ENCODE assay signal across 9 cellular contexts in genomic region chr1:228212415-228212965, GRCh38. TPM values are rescaled to one million over a fixed set of nuclear protein-coding genes. Genes with fewer than 3 reads are reported as not detected.
DNase-seq lines count a peak whose midpoint lies in the region; ATAC-seq, FAIRE-seq and TF ChIP-seq lines count a peak whose summit lies in the region.
"Had no signal": no experiment of that assay in that cellular context is flagged by ENCODE, and none has a peak within 500 bp of the region (broad histone marks: within the 10 kb centered on the region; RNA-seq: fewer than 3 reads in every experiment).

No MANE protein-coding gene starts in this region.

- no peak overlapping the region for H3K27ac Mint-ChIP-seq in activated CD4-positive, alpha-beta T cell treated with anti-CD3 and anti-CD28 coated beads, Interleukin-2, amount 10 ng/mL, durations not matched to agents 24 days and 14 days
- H3K27ac Mint-ChIP-seq in activated T-helper 2 cell treated with anti-CD3 and anti-CD28 coated beads, Interferon-gamma antibody, Interleukin-2, Interleukin-4, amounts not matched to agents 10 μg/mL and 5 μg/mL and 100 μg/mL, durations not matched to agents 14 hours and 24 hours and 36 hours: no peak overlapping the region

- H3K36me3 Mint-ChIP-seq in activated CD4-positive, alpha-beta T cell treated with anti-CD3 and anti-CD28 coated beads, Interleukin-2, amount 10 ng/mL, durations not matched to agents 24 days and 14 days (ENCODE audit: low read depth): peaks cover 3% of the 10 kb centered on the region
- H3K36me3 Mint-ChIP-seq in activated T-helper 2 cell treated with anti-CD3 and anti-CD28 coated beads, Interferon-gamma antibody, Interleukin-2, Interleukin-4, amounts not matched to agents 10 μg/mL and 5 μg/mL and 100 μg/mL, durations not matched to agents 14 hours and 24 hours and 36 hours (ENCODE audit: low read depth): no peaks in the 10 kb centered on the region

- H3K4me3 Mint-ChIP-seq in activated CD4-positive, alpha-beta T cell treated with anti-CD3 and anti-CD28 coated beads, Interleukin-2, amount 10 ng/mL, durations not matched to agents 24 days and 14 days: peak overlapping the region; percentile 95
- peak overlapping the region; percentile 89 for H3K4me3 Mint-ChIP-seq in activated T-helper 2 cell treated with anti-CD3 and anti-CD28 coated beads, Interferon-gamma antibody, Interleukin-2, Interleukin-4, amounts not matched to agents 10 μg/mL and 5 μg/mL and 100 μg/mL, durations not matched to agents 14 hours and 24 hours and 36 hours (ENCODE audit: low read depth)

- peaks cover 0 to 56% (median 19%) of the 10 kb centered on the region in 3 donors for H3K27me3 ChIP-seq in stomach

- H3K4me1 ChIP-seq in kidney (ENCODE audit: control insufficient read depth in 1 of 2, insufficient read depth in 1 of 2, low read depth in 1 of 2, low read length in 2 of 2) (peaks cover 0 to 10% of the 10 kb centered on the region in 2 donors), stomach (peaks cover 10 to 23% (median 17%) of the 10 kb centered on the region in 4 donors)

- H3K27ac ChIP-seq in kidney (ENCODE audit: low read depth in 2 of 2, low read length in 2 of 2): no peak overlapping the region
- peak overlapping the region in 1 of 5 donors; percentile 78 for H3K27ac ChIP-seq in stomach

- 14 to 47% (median 21%) methylated on average over 25 to 66 of the region's 66 CpGs for WGBS in stomach, 5 donors

- peak; percentile 54 for DNase-seq in activated CD4-positive, alpha-beta T cell treated with anti-CD3 and anti-CD28 coated beads, Interleukin-2, amount 10 ng/mL, durations not matched to agents 24 days and 14 days
- DNase-seq in activated CD4-positive, alpha-beta T cell treated with anti-CD3 and anti-CD28 coated beads, Interleukin-2, amount 50 U/mL, for 1 hour: no peak
- no peak for DNase-seq in activated T-helper 2 cell treated with anti-CD3 and anti-CD28 coated beads, Interferon-gamma antibody, Interleukin-2, Interleukin-4, amounts not matched to agents 10 μg/mL and 5 μg/mL and 100 μg/mL, durations not matched to agents 14 hours and 24 hours and 36 hours (ENCODE audit: low spot score)
- DNase-seq in kidney (peak; percentile 76), stomach (no peak), NCI-H82 (lab: John Stamatoyannopoulos, UW) (no peak), GM10266 (ENCODE audit: extremely low spot score) (no peak)

- H3K4me1 Mint-ChIP-seq in activated CD4-positive, alpha-beta T cell treated with anti-CD3 and anti-CD28 coated beads, Interleukin-2, amount 10 ng/mL, durations not matched to agents 24 days and 14 days: peaks cover 7% of the 10 kb centered on the region
- peaks cover 4% of the 10 kb centered on the region for H3K4me1 Mint-ChIP-seq in activated T-helper 2 cell treated with anti-CD3 and anti-CD28 coated beads, Interferon-gamma antibody, Interleukin-2, Interleukin-4, amounts not matched to agents 10 μg/mL and 5 μg/mL and 100 μg/mL, durations not matched to agents 14 hours and 24 hours and 36 hours (ENCODE audit: low read depth)

- ATAC-seq in GM19023 (IDR thresholded peaks at IDR 0.05; ENCODE audit: unreplicated experiment): no peak

- H3K9me3 ChIP-seq in kidney (ENCODE audit: control insufficient read depth in 1 of 2, low read length in 2 of 2) (no peaks in the 10 kb centered on the region), stomach (no peaks in the 10 kb centered on the region)

- intact Hi-C loops in activated CD4-positive, alpha-beta T cell treated with anti-CD3 and anti-CD28 coated beads, Interleukin-2, amount 10 ng/mL, durations not matched to agents 24 days and 14 days (cut with micrococcal nuclease): loop anchor here (2.0 to 5.0 kb wide), 5 partner anchors 38 to 302 kb away; a partner anchor contains a TSS
- intact Hi-C loops in activated T-helper 2 cell treated with anti-CD3 and anti-CD28 coated beads, Interferon-gamma antibody, Interleukin-2, Interleukin-4, amounts not matched to agents 10 μg/mL and 5 μg/mL and 100 μg/mL, durations not matched to agents 14 hours and 24 hours and 36 hours (cut with micrococcal nuclease): loop anchor here (2.0 kb wide), 1 partner anchor 246 kb away; a partner anchor contains a TSS
- intact Hi-C loops in kidney (cut with DNase I): no loop called here
- intact Hi-C loops in stomach (cut with DNase I; ENCODE audit: low total_unique reads): no loop called here

- TF ChIP-seq POLR2A in stomach (IDR thresholded peaks at IDR 0.05): no peak

- H3K9me3 Mint-ChIP-seq in activated CD4-positive, alpha-beta T cell treated with anti-CD3 and anti-CD28 coated beads, Interleukin-2, amount 10 ng/mL, durations not matched to agents 24 days and 14 days: no peaks in the 10 kb centered on the region
- no peaks in the 10 kb centered on the region for H3K9me3 Mint-ChIP-seq in activated T-helper 2 cell treated with anti-CD3 and anti-CD28 coated beads, Interferon-gamma antibody, Interleukin-2, Interleukin-4, amounts not matched to agents 10 μg/mL and 5 μg/mL and 100 μg/mL, durations not matched to agents 14 hours and 24 hours and 36 hours

- H3K9ac ChIP-seq in kidney (ENCODE audit: low read length in 2 of 2): no peak overlapping the region

- H3K4me3 ChIP-seq in kidney (ENCODE audit: low read length in 2 of 2) (peak overlapping the region in 1 of 2 donors; percentile 48), stomach (peak overlapping the region; percentile 46 to 72 (median 54))

- TF ChIP-seq EP300 in stomach (IDR thresholded peaks at IDR 0.05): no peak

- H3K27me3 Mint-ChIP-seq in activated CD4-positive, alpha-beta T cell treated with anti-CD3 and anti-CD28 coated beads, Interleukin-2, amount 10 ng/mL, durations not matched to agents 24 days and 14 days: no peaks in the 10 kb centered on the region
- no peaks in the 10 kb centered on the region for H3K27me3 Mint-ChIP-seq in activated T-helper 2 cell treated with anti-CD3 and anti-CD28 coated beads, Interferon-gamma antibody, Interleukin-2, Interleukin-4, amounts not matched to agents 10 μg/mL and 5 μg/mL and 100 μg/mL, durations not matched to agents 14 hours and 24 hours and 36 hours (ENCODE audit: low read depth)

- FAIRE-seq in kidney (lab: Jason Lieb, UNC): no peak
- FAIRE-seq: GM12892 had no signal

- TF ChIP-seq CTCF in kidney (IDR thresholded peaks at IDR 0.05; ENCODE audit: borderline replicate concordance, extremely low read depth, insufficient read depth) (no peak), stomach (IDR thresholded peaks at IDR 0.05) (no peak), GM10266 (IDR thresholded peaks at IDR 0.05; ENCODE audit: control insufficient read depth, insufficient read depth, low read depth, missing control alignments) (no peak)

- H3K36me3 ChIP-seq in kidney (ENCODE audit: control insufficient read depth in 1 of 2, insufficient read depth in 2 of 2, low read length in 2 of 2) (no peaks in the 10 kb centered on the region), stomach (no peaks in the 10 kb centered on the region)

RNA-seq across cellular contexts. Expression of gene OBSCN, which starts 4.6 kb away (rescaled TPM):
- total RNA-seq in activated CD4-positive, alpha-beta T cell treated with anti-CD3 and anti-CD28 coated beads, Interleukin-2, amount 10 ng/mL, durations not matched to agents 24 days and 14 days: 21.4 and 22.3 TPM in 2 replicates
- total RNA-seq in activated T-helper 2 cell treated with anti-CD3 and anti-CD28 coated beads, Interferon-gamma antibody, Interleukin-2, Interleukin-4, amounts not matched to agents 10 μg/mL and 5 μg/mL and 100 μg/mL, durations not matched to agents 14 hours and 24 hours and 36 hours: 22.1 and 25.4 TPM in 2 replicates
- total RNA-seq in kidney (30.0 TPM), stomach (100 to 1,000 TPM in 1 of 5 donors, 10 to 100 TPM in 4; 24.6 to 111 (median 39.1) TPM)
- polyA plus RNA-seq in kidney (ENCODE audit: insufficient read depth, low read depth, low replicate concordance) (14.5 TPM), stomach (10 to 100 TPM in 1 of 3 donors, 1 to 10 TPM in 2; 7.2 to 19.7 (median 7.7) TPM)

RNA-seq across cellular contexts. Expression of gene IBA57, which starts 46.9 kb away (rescaled TPM):
- 10.8 and 11.4 TPM in 2 replicates for total RNA-seq in activated CD4-positive, alpha-beta T cell treated with anti-CD3 and anti-CD28 coated beads, Interleukin-2, amount 10 ng/mL, durations not matched to agents 24 days and 14 days
- 7.6 and 7.9 TPM in 2 replicates for total RNA-seq in activated T-helper 2 cell treated with anti-CD3 and anti-CD28 coated beads, Interferon-gamma antibody, Interleukin-2, Interleukin-4, amounts not matched to agents 10 μg/mL and 5 μg/mL and 100 μg/mL, durations not matched to agents 14 hours and 24 hours and 36 hours
- total RNA-seq in kidney: 13.0 TPM
- 4.7 TPM for polyA plus RNA-seq in kidney (ENCODE audit: insufficient read depth, low read depth, low replicate concordance)
- total RNA-seq in stomach: 1 to 10 TPM; 1.2 to 6.1 (median 5.0) TPM
- 1 to 10 TPM; 1.4 to 5.3 (median 3.7) TPM for polyA plus RNA-seq in stomach

Comparison
In these comparisons a context has a peak if more than half of its experiments do, and no peak if none do; other contexts are left out.
1. DNase-seq: peak in activated CD4-positive, alpha-beta T cell treated with anti-CD3 and anti-CD28 coated beads, Interleukin-2, amount 10 ng/mL, durations not matched to agents 24 days and 14 days (single experiment) and kidney (single experiment); none in activated CD4-positive, alpha-beta T cell treated with anti-CD3 and anti-CD28 coated beads, Interleukin-2, amount 50 U/mL, for 1 hour (single experiment), activated T-helper 2 cell treated with anti-CD3 and anti-CD28 coated beads, Interferon-gamma antibody, Interleukin-2, Interleukin-4, amounts not matched to agents 10 μg/mL and 5 μg/mL and 100 μg/mL, durations not matched to agents 14 hours and 24 hours and 36 hours (single experiment), stomach (single experiment), NCI-H82 (single experiment) and GM10266 (single experiment).
2. intact Hi-C loops: an anchor here in activated CD4-positive, alpha-beta T cell treated with anti-CD3 and anti-CD28 coated beads, Interleukin-2, amount 10 ng/mL, durations not matched to agents 24 days and 14 days (2.0 to 5.0 kb wide) and activated T-helper 2 cell treated with anti-CD3 and anti-CD28 coated beads, Interferon-gamma antibody, Interleukin-2, Interleukin-4, amounts not matched to agents 10 μg/mL and 5 μg/mL and 100 μg/mL, durations not matched to agents 14 hours and 24 hours and 36 hours (2.0 kb wide); none called in kidney and stomach.